In the genomic region with DNA sequence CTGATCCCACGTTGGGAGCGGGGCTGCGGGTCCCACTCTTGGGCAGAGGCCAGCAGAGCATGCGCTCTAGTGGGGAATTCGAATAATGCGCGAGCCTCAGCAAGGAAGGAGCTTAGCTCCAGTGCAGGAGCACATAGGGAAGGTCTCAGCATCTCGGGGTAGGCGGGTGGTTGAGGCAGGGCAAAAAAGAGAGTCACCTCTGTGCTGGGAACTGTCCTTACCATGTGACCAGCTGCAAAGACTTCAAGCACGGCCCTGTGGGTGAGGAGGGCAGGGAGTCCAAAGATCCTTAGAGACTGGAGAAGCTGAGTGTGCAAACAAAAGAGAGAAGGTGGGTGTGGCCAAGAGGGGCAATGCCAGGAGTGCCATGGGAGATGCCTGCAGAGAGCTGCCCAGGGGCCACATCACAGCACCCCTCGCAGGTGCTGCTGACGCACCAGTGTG, we compare ENCODE assay signal across 2 cellular contexts.
TF ChIP-seq lines count a peak whose summit lies in the region.

No MANE protein-coding gene starts in this region.

TF ChIP-seq in HCT116, 20 proteins besides CTCF, POLR2A, EP300 and RAD21:
- TF ChIP-seq, protein P1, sequence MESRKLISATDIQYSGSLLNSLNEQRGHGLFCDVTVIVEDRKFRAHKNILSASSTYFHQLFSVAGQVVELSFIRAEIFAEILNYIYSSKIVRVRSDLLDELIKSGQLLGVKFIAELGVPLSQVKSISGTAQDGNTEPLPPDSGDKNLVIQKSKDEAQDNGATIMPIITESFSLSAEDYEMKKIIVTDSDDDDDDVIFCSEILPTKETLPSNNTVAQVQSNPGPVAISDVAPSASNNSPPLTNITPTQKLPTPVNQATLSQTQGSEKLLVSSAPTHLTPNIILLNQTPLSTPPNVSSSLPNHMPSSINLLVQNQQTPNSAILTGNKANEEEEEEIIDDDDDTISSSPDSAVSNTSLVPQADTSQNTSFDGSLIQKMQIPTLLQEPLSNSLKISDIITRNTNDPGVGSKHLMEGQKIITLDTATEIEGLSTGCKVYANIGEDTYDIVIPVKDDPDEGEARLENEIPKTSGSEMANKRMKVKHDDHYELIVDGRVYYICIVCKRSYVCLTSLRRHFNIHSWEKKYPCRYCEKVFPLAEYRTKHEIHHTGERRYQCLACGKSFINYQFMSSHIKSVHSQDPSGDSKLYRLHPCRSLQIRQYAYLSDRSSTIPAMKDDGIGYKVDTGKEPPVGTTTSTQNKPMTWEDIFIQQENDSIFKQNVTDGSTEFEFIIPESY (IDR thresholded peaks at IDR 0.05; ENCODE audit: extremely low read depth, insufficient replicate concordance, low read length) = no peak
- TF ChIP-seq FOSL1 (IDR thresholded peaks at IDR 0.05; ENCODE audit: low read depth) = no peak
- no peak for TF ChIP-seq ZFX (IDR thresholded peaks at IDR 0.05)
- TF ChIP-seq SRF (IDR thresholded peaks at IDR 0.05; ENCODE audit: low read depth) = no peak
- TF ChIP-seq ZNF274 (IDR thresholded peaks at IDR 0.05; ENCODE audit: low read depth, low read length) = no peak
- no peak for TF ChIP-seq EZH2phosphoT487 (IDR thresholded peaks at IDR 0.05; ENCODE audit: borderline replicate concordance)
- TF ChIP-seq, protein P2, sequence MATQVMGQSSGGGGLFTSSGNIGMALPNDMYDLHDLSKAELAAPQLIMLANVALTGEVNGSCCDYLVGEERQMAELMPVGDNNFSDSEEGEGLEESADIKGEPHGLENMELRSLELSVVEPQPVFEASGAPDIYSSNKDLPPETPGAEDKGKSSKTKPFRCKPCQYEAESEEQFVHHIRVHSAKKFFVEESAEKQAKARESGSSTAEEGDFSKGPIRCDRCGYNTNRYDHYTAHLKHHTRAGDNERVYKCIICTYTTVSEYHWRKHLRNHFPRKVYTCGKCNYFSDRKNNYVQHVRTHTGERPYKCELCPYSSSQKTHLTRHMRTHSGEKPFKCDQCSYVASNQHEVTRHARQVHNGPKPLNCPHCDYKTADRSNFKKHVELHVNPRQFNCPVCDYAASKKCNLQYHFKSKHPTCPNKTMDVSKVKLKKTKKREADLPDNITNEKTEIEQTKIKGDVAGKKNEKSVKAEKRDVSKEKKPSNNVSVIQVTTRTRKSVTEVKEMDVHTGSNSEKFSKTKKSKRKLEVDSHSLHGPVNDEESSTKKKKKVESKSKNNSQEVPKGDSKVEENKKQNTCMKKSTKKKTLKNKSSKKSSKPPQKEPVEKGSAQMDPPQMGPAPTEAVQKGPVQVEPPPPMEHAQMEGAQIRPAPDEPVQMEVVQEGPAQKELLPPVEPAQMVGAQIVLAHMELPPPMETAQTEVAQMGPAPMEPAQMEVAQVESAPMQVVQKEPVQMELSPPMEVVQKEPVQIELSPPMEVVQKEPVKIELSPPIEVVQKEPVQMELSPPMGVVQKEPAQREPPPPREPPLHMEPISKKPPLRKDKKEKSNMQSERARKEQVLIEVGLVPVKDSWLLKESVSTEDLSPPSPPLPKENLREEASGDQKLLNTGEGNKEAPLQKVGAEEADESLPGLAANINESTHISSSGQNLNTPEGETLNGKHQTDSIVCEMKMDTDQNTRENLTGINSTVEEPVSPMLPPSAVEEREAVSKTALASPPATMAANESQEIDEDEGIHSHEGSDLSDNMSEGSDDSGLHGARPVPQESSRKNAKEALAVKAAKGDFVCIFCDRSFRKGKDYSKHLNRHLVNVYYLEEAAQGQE (IDR thresholded peaks at IDR 0.05; ENCODE audit: low read depth) = no peak
- TF ChIP-seq EGR1 (IDR thresholded peaks at IDR 0.05; ENCODE audit: low read depth) = no peak
- no peak for TF ChIP-seq YY1 (IDR thresholded peaks at IDR 0.05; ENCODE audit: extremely low read depth, insufficient replicate concordance, low read depth, low read length)
- TF ChIP-seq, protein P3, sequence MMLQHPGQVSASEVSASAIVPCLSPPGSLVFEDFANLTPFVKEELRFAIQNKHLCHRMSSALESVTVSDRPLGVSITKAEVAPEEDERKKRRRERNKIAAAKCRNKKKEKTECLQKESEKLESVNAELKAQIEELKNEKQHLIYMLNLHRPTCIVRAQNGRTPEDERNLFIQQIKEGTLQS (IDR thresholded peaks at IDR 0.05) = no peak
- no peak for TF ChIP-seq SIN3A (IDR thresholded peaks at IDR 0.05; ENCODE audit: low read depth)
- no peak for TF ChIP-seq TCF7L2 (IDR thresholded peaks at IDR 0.05; ENCODE audit: borderline replicate concordance, extremely low read depth, insufficient read depth, insufficient read length)
- no peak for TF ChIP-seq SP1 (IDR thresholded peaks at IDR 0.05; ENCODE audit: low read depth)
- TF ChIP-seq JUND (IDR thresholded peaks at IDR 0.05) = no peak
- TF ChIP-seq, protein P4, sequence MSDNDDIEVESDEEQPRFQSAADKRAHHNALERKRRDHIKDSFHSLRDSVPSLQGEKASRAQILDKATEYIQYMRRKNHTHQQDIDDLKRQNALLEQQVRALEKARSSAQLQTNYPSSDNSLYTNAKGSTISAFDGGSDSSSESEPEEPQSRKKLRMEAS (IDR thresholded peaks at IDR 0.05) = no peak
TF ChIP-seq in HCT116: peak in this region for 0.

TF ChIP-seq in K562, 482 proteins besides CTCF, POLR2A, EP300 and RAD21:
- TF ChIP-seq, protein P5, sequence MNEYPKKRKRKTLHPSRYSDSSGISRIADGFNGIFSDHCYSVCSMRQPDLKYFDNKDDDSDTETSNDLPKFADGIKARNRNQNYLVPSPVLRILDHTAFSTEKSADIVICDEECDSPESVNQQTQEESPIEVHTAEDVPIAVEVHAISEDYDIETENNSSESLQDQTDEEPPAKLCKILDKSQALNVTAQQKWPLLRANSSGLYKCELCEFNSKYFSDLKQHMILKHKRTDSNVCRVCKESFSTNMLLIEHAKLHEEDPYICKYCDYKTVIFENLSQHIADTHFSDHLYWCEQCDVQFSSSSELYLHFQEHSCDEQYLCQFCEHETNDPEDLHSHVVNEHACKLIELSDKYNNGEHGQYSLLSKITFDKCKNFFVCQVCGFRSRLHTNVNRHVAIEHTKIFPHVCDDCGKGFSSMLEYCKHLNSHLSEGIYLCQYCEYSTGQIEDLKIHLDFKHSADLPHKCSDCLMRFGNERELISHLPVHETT (CRISPR knock-in tag; conservative IDR thresholded peaks at IDR 0.05 in 1 of 2, IDR thresholded peaks at IDR 0.05 in 1 of 2) = no peak
- TF ChIP-seq CBFA2T2 (conservative IDR thresholded peaks at IDR 0.05) (no peak), HEY1 (CRISPR knock-in tag; IDR thresholded peaks at IDR 0.05; ENCODE audit: borderline replicate concordance) (no peak), NRF1 (conservative IDR thresholded peaks at IDR 0.05 in 1 of 2, IDR thresholded peaks at IDR 0.05 in 1 of 2) (peak; percentile 43 to 47), NFIC (IDR thresholded peaks at IDR 0.05) (peak; percentile 74)
- TF ChIP-seq, protein P1 (CRISPR knock-in tag; IDR thresholded peaks at IDR 0.05) = peak; percentile 53; the same call in 1 of the 2 replicates
